23 cellular contexts compared by ENCODE assay signal in genomic region chr7:40870108-40870507, GRCh38.
"Had no signal": no experiment of that assay in that cellular context is flagged by ENCODE, and none has a peak within 500 bp of the region (broad histone marks: within the 10 kb centered on the region; RNA-seq: fewer than 3 reads in every experiment).

No MANE protein-coding gene starts in this region.

- H3K27ac ChIP-seq: brain microvascular endothelial cell, coronary artery, right lobe of liver, testis, uterus, WERI-Rb-1 had no signal

- H3K36me3 Mint-ChIP-seq: activated naive CD4-positive, alpha-beta T cell treated with anti-CD3 and anti-CD28 coated beads, Interleukin-2, amount 50 U/mL, for 24 hours; immature natural killer cell; naive B cell had no signal

- H3K27ac Mint-ChIP-seq: activated CD4-positive, alpha-beta T cell treated with anti-CD3 and anti-CD28 coated beads, Interleukin-2, amount 10 ng/mL, durations not matched to agents 7 days and 5 days; activated CD8-positive, alpha-beta T cell treated with anti-CD3 and anti-CD28 coated beads, Interleukin-2, amount 10 ng/mL, durations not matched to agents 7 days and 5 days; activated naive CD4-positive, alpha-beta T cell treated with anti-CD3 and anti-CD28 coated beads, Interleukin-2, amount 50 U/mL, for 24 hours; immature natural killer cell; naive B cell had no signal

- DNase-seq: activated CD4-positive, alpha-beta T cell treated with anti-CD3 and anti-CD28 coated beads, Interleukin-2, amount 10 ng/mL, durations not matched to agents 7 days and 5 days; activated CD4-positive, CD25-positive, alpha-beta regulatory T cell treated with anti-CD3 and anti-CD28 coated beads, Interleukin-2, amount 50 U/mL, for 72 hours; activated CD8-positive, alpha-beta T cell treated with anti-CD3 and anti-CD28 coated beads, Interleukin-2, amount 10 ng/mL, durations not matched to agents 7 days and 5 days; activated gamma-delta T cell treated with Interleukin-2 at 50 U/mL for 16 hours; aorta; brain microvascular endothelial cell; central memory CD4-positive, alpha-beta T cell; immature natural killer cell; naive B cell; occipital lobe; right lobe of liver; small intestine; stimulated activated CD8-positive, alpha-beta memory T cell treated with anti-CD3 and anti-CD28 coated beads, Interleukin-4, amount 100 ng/mL, for 48 hours; stimulated activated naive CD4-positive, alpha-beta T cell; T-helper 1 cell; testis; uterus; WERI-Rb-1 had no signal

- H3K27me3 ChIP-seq: brain microvascular endothelial cell, right lobe of liver, testis, uterus had no signal

- H3K36me3 ChIP-seq: brain microvascular endothelial cell, right lobe of liver, uterus, WERI-Rb-1 had no signal

- H3K27me3 Mint-ChIP-seq: activated CD4-positive, alpha-beta T cell treated with anti-CD3 and anti-CD28 coated beads, Interleukin-2, amount 10 ng/mL, durations not matched to agents 7 days and 5 days; activated naive CD4-positive, alpha-beta T cell treated with anti-CD3 and anti-CD28 coated beads, Interleukin-2, amount 50 U/mL, for 24 hours had no signal

- H3K4me3 ChIP-seq: coronary artery, right lobe of liver, testis, uterus had no signal

- H3K4me1 Mint-ChIP-seq: activated CD4-positive, alpha-beta T cell treated with anti-CD3 and anti-CD28 coated beads, Interleukin-2, amount 10 ng/mL, durations not matched to agents 7 days and 5 days; activated naive CD4-positive, alpha-beta T cell treated with anti-CD3 and anti-CD28 coated beads, Interleukin-2, amount 50 U/mL, for 24 hours; immature natural killer cell; neural crest cell had no signal

- H3K4me3 Mint-ChIP-seq: activated CD4-positive, alpha-beta T cell treated with anti-CD3 and anti-CD28 coated beads, Interleukin-2, amount 10 ng/mL, durations not matched to agents 7 days and 5 days; activated CD8-positive, alpha-beta T cell treated with anti-CD3 and anti-CD28 coated beads, Interleukin-2, amount 10 ng/mL, durations not matched to agents 7 days and 5 days; activated naive CD4-positive, alpha-beta T cell treated with anti-CD3 and anti-CD28 coated beads, Interleukin-2, amount 50 U/mL, for 24 hours; immature natural killer cell; naive B cell; neural crest cell had no signal

- H3K9me3 ChIP-seq: right lobe of liver, testis, uterus had no signal

- ATAC-seq: activated CD8-positive, alpha-beta T cell treated with anti-CD3 and anti-CD28 coated beads, Interleukin-2, amount 10 ng/mL, durations not matched to agents 7 days and 5 days; right lobe of liver had no signal

- H3K9me3 Mint-ChIP-seq: activated CD4-positive, alpha-beta T cell treated with anti-CD3 and anti-CD28 coated beads, Interleukin-2, amount 10 ng/mL, durations not matched to agents 7 days and 5 days; activated naive CD4-positive, alpha-beta T cell treated with anti-CD3 and anti-CD28 coated beads, Interleukin-2, amount 50 U/mL, for 24 hours had no signal

- FAIRE-seq: endometrium, small intestine, TTC549 had no signal

- H3K4me1 ChIP-seq: right lobe of liver, uterus had no signal
